Comparison of ENCODE assay signal across 11 cellular contexts in genomic region chr6:121520337-121521163, GRCh38.
A peak's percentile ranks its signal among the peaks of the same experiment; 100 is the strongest.
DNase-seq lines count a peak whose midpoint lies in the region; TF ChIP-seq lines count a peak whose summit lies in the region.
"Had no signal": no experiment of that assay in that cellular context is flagged by ENCODE, and none has a peak within 500 bp of the region (broad histone marks: within the 10 kb centered on the region; RNA-seq: fewer than 3 reads in every experiment).

No MANE protein-coding gene starts in this region.

- intact Hi-C loops in lower leg skin (cut with DNase I; ENCODE audit: low total_unique reads) (no loop called here), OCI-LY7 (cut with micrococcal nuclease; ENCODE audit: unreplicated experiment) (no loop called here)

- H3K4me1 ChIP-seq in ES-I3 (ENCODE audit: insufficient read depth, low read length) (peaks cover 42% of the 10 kb centered on the region), adipocyte (ENCODE audit: control insufficient read depth, insufficient read depth, low read length) (peaks cover 7% of the 10 kb centered on the region), OCI-LY7 (ENCODE audit: insufficient read depth, low read length, poor library complexity, severe bottlenecking) (no peaks in the 10 kb centered on the region)

- POLR2A ChIA-PET in OCI-LY7 (lab: Charles Lee) = interaction anchor here (0.6 to 0.7 kb wide), 5 partner anchors 40 to 1805 kb away, joined by 3 to 5 read pairs (median 4); no protein-coding TSS in a partner anchor

- no peak overlapping the region for H3K4me2 ChIP-seq in OCI-LY7 (ENCODE audit: low read length)

- no TSS peak for BruUV-seq in OCI-LY7 (replicated peaks; lab: Mats Ljungman, UMichigan)

- H3K9ac ChIP-seq in ES-I3 (ENCODE audit: low read depth, low read length) (peak overlapping the region; percentile 23; the same call in 1 of the 2 replicates), adipocyte (ENCODE audit: low read length) (no peak overlapping the region)

- H4K20me1 ChIP-seq in OCI-LY7 (ENCODE audit: insufficient read depth, low read length) = no peaks in the 10 kb centered on the region

- no peak overlapping the region for H2AFZ ChIP-seq in OCI-LY7 (ENCODE audit: low read length)

- no peak overlapping the region for H3K27ac ChIP-seq in OCI-LY7 (ENCODE audit: low read depth, low read length, poor library complexity, severe bottlenecking)

- 83 to 89% methylated on average over 7 of the region's 7 CpGs for WGBS in lower leg skin, 2 donors

- no peaks in the 10 kb centered on the region for H3K9me3 ChIP-seq in ES-I3 (ENCODE audit: control insufficient read depth, insufficient read depth, low read length)
- no peaks in the 10 kb centered on the region for H3K9me3 ChIP-seq in adipocyte (ENCODE audit: control insufficient read depth, low read length)
- H3K9me3 ChIP-seq in OCI-LY7 (ENCODE audit: low read length) = no peaks in the 10 kb centered on the region

- H3K9me2 ChIP-seq in OCI-LY7 (ENCODE audit: insufficient read depth, low read length) = no peaks in the 10 kb centered on the region

- no peak for TF ChIP-seq CTCF in fibroblast of the aortic adventitia (IDR thresholded peaks at IDR 0.05; ENCODE audit: insufficient read depth, low read length)
- TF ChIP-seq CTCF in lower leg skin (IDR thresholded peaks at IDR 0.05) = no peak
- TF ChIP-seq CTCF in OCI-LY7 (conservative IDR thresholded peaks at IDR 0.05; ENCODE audit: low read length) = no peak

- H3K27me3 ChIP-seq in adipocyte (replicated peaks; ENCODE audit: control insufficient read depth, insufficient read depth, low read length) = no peaks in the 10 kb centered on the region

- no peak for TF ChIP-seq POLR2A in lower leg skin (IDR thresholded peaks at IDR 0.05)

- H3K4me3 ChIP-seq in adipocyte (ENCODE audit: low read length) = no peak overlapping the region
- no peak overlapping the region for H3K4me3 ChIP-seq in fibroblast of the aortic adventitia (ENCODE audit: low read depth, low read length)
- no peak overlapping the region for H3K4me3 ChIP-seq in lower leg skin (ENCODE audit: low read depth, poor library complexity, severe bottlenecking)
- H3K4me3 ChIP-seq in OCI-LY7 (ENCODE audit: low read depth, low read length, poor library complexity, severe bottlenecking) = no peak overlapping the region

- CTCF ChIA-PET in OCI-LY7 (lab: Charles Lee; ENCODE audit: unreplicated experiment) = no interaction called here

- H3K79me2 ChIP-seq in OCI-LY7 (ENCODE audit: insufficient read depth, low read depth, low read length) = no peaks in the 10 kb centered on the region

- H3K36me3 ChIP-seq in ES-I3 (ENCODE audit: insufficient read depth, low read length) (no peaks in the 10 kb centered on the region), adipocyte (ENCODE audit: control insufficient read depth, insufficient read depth, low read length, severe bottlenecking) (no peaks in the 10 kb centered on the region), OCI-LY7 (ENCODE audit: insufficient read depth, low read length) (no peaks in the 10 kb centered on the region)

- DNase-seq in adipocyte (ENCODE audit: low read depth) (peak; percentile 88), fibroblast of the aortic adventitia (ENCODE audit: low read depth) (peak; percentile 85), renal cortical epithelial cell (ENCODE audit: low read depth) (peak; percentile 99), ureter (ENCODE audit: low spot score) (no peak), NCI-H345 (lab: John Stamatoyannopoulos, UW) (no peak), lower leg skin (ENCODE audit: low spot score in 2 of 2) (no peak), OCI-LY7 (ENCODE audit: low spot score) (no peak)
- DNase-seq: DMS79; H7; stimulated activated CD8-positive, alpha-beta memory T cell treated with anti-CD3 and anti-CD28 coated beads, Interleukin-4, amount 100 ng/mL, for 48 hours had no signal

Comparison
In these comparisons a context has a peak if more than half of its experiments do, and no peak if none do; other contexts are left out.
1. DNase-seq: peak in adipocyte (single experiment), fibroblast of the aortic adventitia (single experiment) and renal cortical epithelial cell (single experiment); none in ureter (single experiment), NCI-H345 (single experiment), lower leg skin (0 of 2) and OCI-LY7 (single experiment).